In genomic region chr10:106401967-106402366, GRCh38 we compare ENCODE assay signal across 8 cellular contexts.
"Had no signal": no experiment of that assay in that cellular context is flagged by ENCODE, and none has a peak within 500 bp of the region (broad histone marks: within the 10 kb centered on the region; RNA-seq: fewer than 3 reads in every experiment).

No MANE protein-coding gene starts in this region.

- H3K4me1 ChIP-seq: HAP-1 had no signal

- H3K4me3 ChIP-seq: GM23248, HAP-1 had no signal

- H3K4me2 ChIP-seq: KMS-11 had no signal

- FAIRE-seq: HepG2 had no signal

- ATAC-seq: HepG2 had no signal

- H2AFZ ChIP-seq: GM23248 had no signal

- H3K27ac ChIP-seq: GM23248, HL-60, KMS-11 had no signal

- H3K9ac ChIP-seq: GM23248, KMS-11 had no signal

- H3K9me3 ChIP-seq: HAP-1 had no signal

- H3K36me3 ChIP-seq: HAP-1 had no signal

- DNase-seq: GM23248, GOT3, H7, KBM-7 had no signal
